ENCODE assay signal across 16 cellular contexts in the genomic region with DNA sequence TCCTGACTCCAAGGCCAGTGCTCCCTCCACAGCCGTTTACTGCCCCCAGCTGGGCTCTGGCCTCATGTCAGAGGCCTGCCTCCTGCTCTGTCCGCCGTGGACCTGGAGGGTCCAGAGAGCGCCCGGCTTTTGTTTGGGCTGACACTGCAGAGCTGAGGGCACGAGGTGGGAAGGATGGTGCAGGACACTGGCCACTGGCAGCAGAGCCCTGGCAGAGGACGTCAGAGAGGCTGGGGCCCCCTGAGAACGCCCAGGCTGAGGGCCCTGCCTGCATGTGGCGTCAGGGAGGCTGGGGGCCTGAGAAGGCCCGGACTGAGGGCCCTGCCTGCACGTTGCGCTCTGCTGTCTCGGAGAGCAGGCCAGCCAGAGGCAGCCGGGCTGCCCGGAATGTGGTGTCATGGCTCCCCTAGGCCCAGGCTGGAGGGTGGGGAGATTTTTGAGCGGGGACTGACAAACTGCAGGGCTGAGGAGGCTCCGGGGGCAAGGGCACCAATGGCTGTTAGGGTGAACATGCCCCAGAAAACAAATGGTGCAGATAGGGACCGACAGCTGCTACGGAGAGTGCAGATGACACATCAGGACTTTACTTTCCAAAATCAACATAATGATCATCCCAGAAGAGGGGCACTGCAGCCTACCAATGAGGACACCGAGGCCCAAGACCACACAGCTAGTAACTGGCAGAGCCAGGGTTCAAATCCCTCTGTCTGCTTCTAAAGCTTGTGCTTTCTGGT.
"Had no signal": no experiment of that assay in that cellular context is flagged by ENCODE, and none has a peak within 500 bp of the region (broad histone marks: within the 10 kb centered on the region; RNA-seq: fewer than 3 reads in every experiment).

No MANE protein-coding gene starts in this region.

- H3K27ac ChIP-seq: brain microvascular endothelial cell, hepatocyte, neutrophil, parathyroid adenoma, spleen, thyroid gland, VCaP had no signal

- H3K27ac Mint-ChIP-seq: activated T-helper 1 cell treated with anti-CD3 and anti-CD28 coated beads, Interleukin-12 subunit alpha, Interleukin-12 subunit beta, Interleukin-2, Interleukin-4 antibody, amounts not matched to agents 30 ng/mL and 10 ng/mL and 1 ng/mL, durations not matched to agents 14 hours and 24 hours and 36 hours; memory B cell; stimulated activated naive B cell treated with anti-CD40 and anti-IgM and Interleukin-4, amounts not matched to agents 10 μg/mL and 1 μg/mL and 100 μg/mL, for 72 hours; T-helper 17 cell had no signal

- H3K9me3 Mint-ChIP-seq: activated T-helper 1 cell treated with anti-CD3 and anti-CD28 coated beads, Interleukin-12 subunit alpha, Interleukin-12 subunit beta, Interleukin-2, Interleukin-4 antibody, amounts not matched to agents 30 ng/mL and 10 ng/mL and 1 ng/mL, durations not matched to agents 14 hours and 24 hours and 36 hours; memory B cell; naive thymus-derived CD8-positive, alpha-beta T cell; stimulated activated naive B cell treated with anti-CD40 and anti-IgM and Interleukin-4, amounts not matched to agents 10 μg/mL and 1 μg/mL and 100 μg/mL, for 72 hours had no signal

- H3K27me3 Mint-ChIP-seq: memory B cell; naive thymus-derived CD8-positive, alpha-beta T cell; stimulated activated naive B cell treated with anti-CD40 and anti-IgM and Interleukin-4, amounts not matched to agents 10 μg/mL and 1 μg/mL and 100 μg/mL, for 72 hours; T-helper 17 cell had no signal

- H3K4me3 ChIP-seq: hepatocyte, mucosa of descending colon, sigmoid colon, spleen, thyroid gland had no signal

- H3K4me1 ChIP-seq: parathyroid adenoma had no signal

- H3K9me3 ChIP-seq: mucosa of descending colon, neutrophil, sigmoid colon, spleen, thyroid gland had no signal

- H3K4me3 Mint-ChIP-seq: activated T-helper 1 cell treated with anti-CD3 and anti-CD28 coated beads, Interleukin-12 subunit alpha, Interleukin-12 subunit beta, Interleukin-2, Interleukin-4 antibody, amounts not matched to agents 30 ng/mL and 10 ng/mL and 1 ng/mL, durations not matched to agents 14 hours and 24 hours and 36 hours; memory B cell; stimulated activated naive B cell treated with anti-CD40 and anti-IgM and Interleukin-4, amounts not matched to agents 10 μg/mL and 1 μg/mL and 100 μg/mL, for 72 hours; T-helper 17 cell had no signal

- H3K27me3 ChIP-seq: brain microvascular endothelial cell, hepatocyte, neutrophil, sigmoid colon, spleen, thyroid gland had no signal

- DNase-seq: activated CD4-positive, CD25-positive, alpha-beta regulatory T cell treated with anti-CD3 and anti-CD28 coated beads, Interleukin-2, amount 50 U/mL, for 72 hours; brain microvascular endothelial cell; central memory CD4-positive, alpha-beta T cell; spleen; stimulated activated naive B cell treated with anti-CD40 and anti-IgM and Interleukin-4, amounts not matched to agents 10 μg/mL and 1 μg/mL and 100 μg/mL, for 72 hours had no signal
